10 cellular contexts compared by ENCODE assay signal in genomic region chr20:50291428-50292323, GRCh38.
DNase-seq lines count a peak whose midpoint lies in the region; ATAC-seq, FAIRE-seq and TF ChIP-seq lines count a peak whose summit lies in the region.
"Had no signal": no experiment of that assay in that cellular context is flagged by ENCODE, and none has a peak within 500 bp of the region (broad histone marks: within the 10 kb centered on the region; RNA-seq: fewer than 3 reads in every experiment).

No MANE protein-coding gene starts in this region.

- H3K4me3 ChIP-seq in A549: no peak overlapping the region
- H3K4me3 ChIP-seq in adrenal gland: no peak overlapping the region
- H3K4me3 ChIP-seq in right cardiac atrium (ENCODE audit: low read length): no peak overlapping the region
- no peak overlapping the region for H3K4me3 ChIP-seq in rectal smooth muscle tissue (ENCODE audit: low read length)

- POLR2A ChIA-PET in A549 (lab: Yijun Ruan, JAX): interaction anchor here (1.2 to 1.3 kb wide), 3 partner anchors 17 to 101 kb away, joined by 5 to 10 read pairs (median 6); partner anchors contain the start of gene CEBPB

- TF ChIP-seq RAD21 in A549 (conservative IDR thresholded peaks at IDR 0.05 in 1 of 2, IDR thresholded peaks at IDR 0.05 in 1 of 2): no peak

- H3K9ac ChIP-seq in rectal smooth muscle tissue (ENCODE audit: low read length): no peak overlapping the region

- intact Hi-C loops in adrenal gland (cut with DNase I): no loop called here
- intact Hi-C loops in right cardiac atrium (cut with DNase I): no loop called here

- no peak for DNase-seq in A549 (ENCODE audit: low read depth in 1 of 2, low spot score in 1 of 2)
- DNase-seq in adrenal gland: no peak
- DNase-seq in right cardiac atrium: peak; percentile 16 to 57 (median 56)
- DNase-seq in HCEC 1CT: no peak
- DNase-seq in activated CD8-positive, alpha-beta memory T cell treated with anti-CD3 and anti-CD28 coated beads, Interleukin-2, amount 50 U/mL, for 48 hours: no peak
- DNase-seq in NCI-H345 (lab: John Stamatoyannopoulos, UW): no peak
- DNase-seq in RKO (ENCODE audit: low spot score): no peak
- DNase-seq: activated effector memory CD4-positive, alpha-beta T cell treated with Interleukin-2 at 50 U/mL for 16 hours; NCI-H146 had no signal

- TF ChIP-seq EP300 in A549 (IDR thresholded peaks at IDR 0.05): no peak

- 0 out of 3 replicates have a peak, but pooled peaks cover 2% of the 10 kb centered on the region for H3K9me3 ChIP-seq in A549
- no peaks in the 10 kb centered on the region for H3K9me3 ChIP-seq in adrenal gland (replicated peaks in 1 of 3)
- H3K9me3 ChIP-seq in right cardiac atrium (ENCODE audit: control insufficient read depth, low read length): no peaks in the 10 kb centered on the region

- 79% methylated on average over 16 of the region's 16 CpGs for WGBS in A549 (ENCODE audit: missing lambda C conversion rate)
- WGBS in adrenal gland, 4 donors: 74 to 88% (median 85%) methylated on average over 13 to 16 of the region's 16 CpGs
- 88% methylated on average over 16 of the region's 16 CpGs for WGBS in right cardiac atrium

- TF ChIP-seq CTCF in A549 (IDR thresholded peaks at IDR 0.05): no peak
- no peak for TF ChIP-seq CTCF in adrenal gland (IDR thresholded peaks at IDR 0.05)

- no peak for FAIRE-seq in A549 (lab: Jason Lieb, UNC)

- ATAC-seq in A549 (peak in 1 of 2 experiments; percentile 1; a peak in 1 of 6 replicates), right cardiac atrium (no peak)

- H3K36me3 ChIP-seq in adrenal gland (replicated peaks in 1 of 2) (no peaks in the 10 kb centered on the region), rectal smooth muscle tissue (ENCODE audit: control insufficient read depth, insufficient read depth, low read length) (no peaks in the 10 kb centered on the region)

- H3K27me3 ChIP-seq in adrenal gland (no peaks in the 10 kb centered on the region), right cardiac atrium (ENCODE audit: control insufficient read depth, insufficient read depth) (no peaks in the 10 kb centered on the region), rectal smooth muscle tissue (ENCODE audit: control insufficient read depth, insufficient read depth, low read length) (no peaks in the 10 kb centered on the region)

- CTCF ChIA-PET in A549 (lab: Yijun Ruan, JAX): interaction anchor here (1.0 to 1.7 kb wide), 5 partner anchors 12 to 169 kb away, joined by 4 to 7 read pairs (median 5); no protein-coding TSS in a partner anchor

- H3K4me2 ChIP-seq in A549: peak overlapping the region; percentile 49

- H3K4me1 ChIP-seq in A549 (peaks cover 80% of the 10 kb centered on the region), adrenal gland (replicated peaks in 1 of 2) (peaks cover 18 to 26% of the 10 kb centered on the region in 2 donors), right cardiac atrium (ENCODE audit: control insufficient read depth, insufficient read depth, low read length) (peaks cover 5% of the 10 kb centered on the region), rectal smooth muscle tissue (ENCODE audit: control insufficient read depth, insufficient read depth, low read length) (peaks cover 11% of the 10 kb centered on the region)

- H3K27ac ChIP-seq in A549 (peak overlapping the region; percentile 96), adrenal gland (peak overlapping the region; percentile 48 to 93 (median 78)), right cardiac atrium (ENCODE audit: low read length) (peak overlapping the region; percentile 69), rectal smooth muscle tissue (ENCODE audit: low read depth, low read length) (peak overlapping the region; percentile 71)

- TF ChIP-seq POLR2A in A549 (IDR thresholded peaks at IDR 0.05; ENCODE audit: low read length) (no peak), adrenal gland (IDR thresholded peaks at IDR 0.05) (no peak)

TF ChIP-seq in A549, 52 proteins besides CTCF, POLR2A, EP300 and RAD21:
- TF ChIP-seq SMC3 (IDR thresholded peaks at IDR 0.05) (no peak), EHMT2 (IDR thresholded peaks at IDR 0.05; ENCODE audit: low read depth) (no peak), ESRRA (IDR thresholded peaks at IDR 0.05; ENCODE audit: borderline replicate concordance, low read length) (no peak), REST (IDR thresholded peaks at IDR 0.05) (no peak), RFX5 (IDR thresholded peaks at IDR 0.05) (no peak), TFCP2L1 (CRISPR knock-in tag; IDR thresholded peaks at IDR 0.05) (no peak), PHF8 (IDR thresholded peaks at IDR 0.05; ENCODE audit: borderline replicate concordance, low read depth) (no peak), HOXB5 (CRISPR knock-in tag; IDR thresholded peaks at IDR 0.05) (no peak; the same call in 1 of the 2 replicates), HEYL (CRISPR knock-in tag; IDR thresholded peaks at IDR 0.05) (no peak), HMGXB4 (CRISPR knock-in tag; IDR thresholded peaks at IDR 0.05; ENCODE audit: borderline replicate concordance) (no peak), PBX3 (IDR thresholded peaks at IDR 0.05) (no peak), NPAS2 (CRISPR knock-in tag; IDR thresholded peaks at IDR 0.05; ENCODE audit: borderline replicate concordance) (no peak), ATOH8 (CRISPR knock-in tag; IDR thresholded peaks at IDR 0.05; ENCODE audit: low read depth) (no peak)

Comparison
In these comparisons a context has a peak if more than half of its experiments do, and no peak if none do; other contexts are left out.
1. DNase-seq: peak in right cardiac atrium (3 of 3); none in A549 (0 of 2), adrenal gland (0 of 7), HCEC 1CT (single experiment), activated CD8-positive, alpha-beta memory T cell treated with anti-CD3 and anti-CD28 coated beads, Interleukin-2, amount 50 U/mL, for 48 hours (single experiment), NCI-H345 (single experiment) and RKO (single experiment).
2. Peak in every context shown above with its lines, with median percentiles within 50 percentile points of each other: H3K27ac ChIP-seq.